In genomic region chr9:92634712-92635605, GRCh38 we compare ENCODE assay signal across 8 cellular contexts. TPM values are rescaled to one million over a fixed set of nuclear protein-coding genes. Genes with fewer than 3 reads are reported as not detected.
DNase-seq lines count a peak whose midpoint lies in the region; ATAC-seq and TF ChIP-seq lines count a peak whose summit lies in the region.

No MANE protein-coding gene starts in this region.

- H3K27me3 ChIP-seq in heart right ventricle = no peaks in the 10 kb centered on the region
- H3K27me3 ChIP-seq in psoas muscle (ENCODE audit: insufficient read depth in 3 of 3, low read length in 2 of 3) = no peaks in the 10 kb centered on the region

- H3K27ac Mint-ChIP-seq in activated naive CD8-positive, alpha-beta T cell treated with anti-CD3 and anti-CD28 coated beads, Interleukin-2, amount 50 U/mL, for 24 hours = peak overlapping the region; percentile 20

- H3K4me1 ChIP-seq in heart right ventricle = peaks cover 0 to 12% (median 7%) of the 10 kb centered on the region in 9 donors
- H3K4me1 ChIP-seq in psoas muscle = peaks cover 7% of the 10 kb centered on the region

- ATAC-seq in activated naive CD8-positive, alpha-beta T cell treated with anti-CD3 and anti-CD28 coated beads, Interleukin-2, amount 50 U/mL, for 24 hours = no peak
- ATAC-seq in heart right ventricle (peak; percentile 71 to 94 (median 88)), psoas muscle (peak; percentile 85 to 92 (median 89)), GM21360 (IDR thresholded peaks at IDR 0.05; ENCODE audit: unreplicated experiment) (no peak)

- intact Hi-C loops in heart right ventricle (cut with DNase I) (loop anchor here (2.0 to 10.0 kb wide), 13 partner anchors 123 to 503 kb away; partner anchors contain the start of genes CENPP (in 5 of the 10) and NOL8 (in 5 of the 10)), psoas muscle (cut with DNase I) (loop anchor here (5.0 to 10.0 kb wide), 5 partner anchors 288 to 498 kb away; partner anchors contain the start of genes CENPP (in 2 of the 2) and NOL8 (in 2 of the 2))

- TF ChIP-seq CTCF in heart right ventricle (IDR thresholded peaks at IDR 0.05) (peak; percentile 87 to 97 (median 93)), psoas muscle (IDR thresholded peaks at IDR 0.05) (peak; percentile 91)

- H3K9me3 Mint-ChIP-seq in activated naive CD8-positive, alpha-beta T cell treated with anti-CD3 and anti-CD28 coated beads, Interleukin-2, amount 50 U/mL, for 24 hours = no peaks in the 10 kb centered on the region

- no peaks in the 10 kb centered on the region for H3K27me3 Mint-ChIP-seq in activated naive CD8-positive, alpha-beta T cell treated with anti-CD3 and anti-CD28 coated beads, Interleukin-2, amount 50 U/mL, for 24 hours

- H3K4me1 Mint-ChIP-seq in activated naive CD8-positive, alpha-beta T cell treated with anti-CD3 and anti-CD28 coated beads, Interleukin-2, amount 50 U/mL, for 24 hours = peaks cover 33% of the 10 kb centered on the region

- DNase-seq in DMS 273 (lab: John Stamatoyannopoulos, UW; ENCODE audit: unreplicated experiment) (peak; percentile 76), DMS 273 treated with DMSO at 0.1 percent for 48 hours (lab: John Stamatoyannopoulos, UW) (no peak), KG1 (lab: John Stamatoyannopoulos, UW) (peak; percentile 5), T follicular helper cell (ENCODE audit: low read depth) (peak; percentile 44), heart right ventricle (peak; percentile 79 to 85), psoas muscle (peak; percentile 78 to 88)
- peak; percentile 73 for DNase-seq in activated naive CD8-positive, alpha-beta T cell treated with anti-CD3 and anti-CD28 coated beads, Interleukin-2, amount 50 U/mL, for 24 hours

- no peak overlapping the region for H3K4me3 Mint-ChIP-seq in activated naive CD8-positive, alpha-beta T cell treated with anti-CD3 and anti-CD28 coated beads, Interleukin-2, amount 50 U/mL, for 24 hours

- H3K36me3 ChIP-seq in heart right ventricle (peaks cover 4 to 100% (median 44%) of the 10 kb centered on the region in 9 donors), psoas muscle (ENCODE audit: insufficient read depth in 1 of 2, low read depth in 1 of 2) (peaks cover 13 to 84% of the 10 kb centered on the region in 2 donors)

- H3K27ac ChIP-seq in heart right ventricle = peak overlapping the region in 8 of 10 donors; percentile 18 to 59 (median 43)
- no peak overlapping the region for H3K27ac ChIP-seq in psoas muscle

- H3K4me3 ChIP-seq in heart right ventricle = peak overlapping the region in 1 of 10 donors; percentile 13
- no peak overlapping the region for H3K4me3 ChIP-seq in psoas muscle

- H3K36me3 Mint-ChIP-seq in activated naive CD8-positive, alpha-beta T cell treated with anti-CD3 and anti-CD28 coated beads, Interleukin-2, amount 50 U/mL, for 24 hours (ENCODE audit: low read depth) = peaks cover 42% of the 10 kb centered on the region

- 62 to 65% methylated on average over 35 of the region's 35 CpGs for WGBS in heart right ventricle, 2 donors
- WGBS in psoas muscle, 3 donors = 60 to 62% (median 60%) methylated on average over 35 of the region's 35 CpGs

- H3K9me3 ChIP-seq in heart right ventricle (peaks cover 0 to 4% (median 0%) of the 10 kb centered on the region in 11 donors), psoas muscle (no peaks in the 10 kb centered on the region)

RNA-seq across cellular contexts. Expression of gene IPPK, which starts 35.0 kb away (rescaled TPM):
- total RNA-seq in heart right ventricle = 10 to 100 TPM in 2 of 10 donors, 1 to 10 TPM in 8; 6.5 to 17.8 (median 8.5) TPM
- 1 to 10 TPM; 5.2 to 8.2 TPM for polyA plus RNA-seq in heart right ventricle
- 1 to 10 TPM; 3.9 to 9.9 (median 8.0) TPM for total RNA-seq in psoas muscle
- polyA plus RNA-seq in psoas muscle = 10 to 100 TPM in 1 of 3 donors, 1 to 10 TPM in 2; 4.9 to 10.5 (median 9.9) TPM

Comparison
In these comparisons a context has a peak if more than half of its experiments do, and no peak if none do; other contexts are left out.
1. ATAC-seq: peak in heart right ventricle (8 of 8) and psoas muscle (4 of 4); none in activated naive CD8-positive, alpha-beta T cell treated with anti-CD3 and anti-CD28 coated beads, Interleukin-2, amount 50 U/mL, for 24 hours (single experiment) and GM21360 (single experiment).